ENCODE assay signal across 19 cellular contexts in genomic region chr2:174570325-174570958, GRCh38. TPM values are rescaled to one million over a fixed set of nuclear protein-coding genes. Genes with fewer than 3 reads are reported as not detected.
DNase-seq lines count a peak whose midpoint lies in the region; ATAC-seq, FAIRE-seq and TF ChIP-seq lines count a peak whose summit lies in the region.
"Had no signal": no experiment of that assay in that cellular context is flagged by ENCODE, and none has a peak within 500 bp of the region (broad histone marks: within the 10 kb centered on the region; RNA-seq: fewer than 3 reads in every experiment).

No MANE protein-coding gene starts in this region.

- no peaks in the 10 kb centered on the region for H3K27me3 ChIP-seq in CD8-positive, alpha-beta T cell (ENCODE audit: insufficient read depth, low read length)
- H3K27me3 ChIP-seq: adrenal gland, esophagus muscularis mucosa, thyroid gland had no signal

- POLR2A ChIA-PET in A549 (lab: Yijun Ruan, JAX) (no interaction called here), HEK293T (lab: Yijun Ruan, JAX) (no interaction called here)
- POLR2A ChIA-PET in CD8-positive, alpha-beta T cell (lab: Charles Lee), result interaction anchor here (1.0 kb wide), 1 partner anchor 36 kb away, joined by 3 read pairs; no protein-coding TSS in a partner anchor

- intact Hi-C loops in CD8-positive, alpha-beta T cell (cut with DNase I, micrococcal nuclease), result loop anchor here in 1 of 2 experiments (2.0 kb wide), 1 partner anchor 16 kb away; no protein-coding TSS in a partner anchor

- no peak overlapping the region for H3K4me3 Mint-ChIP-seq in CD8-positive, alpha-beta T cell
- H3K4me3 Mint-ChIP-seq in activated naive CD8-positive, alpha-beta T cell treated with anti-CD3 and anti-CD28 coated beads for 36 hours, result no peak overlapping the region
- H3K4me3 Mint-ChIP-seq in naive B cell (no peak overlapping the region), nephron progenitor cell (no peak overlapping the region)
- H3K4me3 Mint-ChIP-seq: mesothelial cell of epicardium had no signal

- DNase-seq in A549 (ENCODE audit: low read depth in 1 of 2, low spot score in 1 of 2) (no peak), naive B cell (no peak), foreskin melanocyte (no peak), nephron progenitor cell (no peak), HEK293T (ENCODE audit: extremely low spot score) (no peak)
- DNase-seq in CD8-positive, alpha-beta T cell, result no peak
- DNase-seq in activated naive CD8-positive, alpha-beta T cell treated with anti-CD3 and anti-CD28 coated beads for 36 hours, result no peak
- DNase-seq: activated CD4-positive, alpha-beta T cell treated with anti-CD3 and anti-CD28 coated beads for 48 hours; adrenal gland; NCI-H1092 treated with DMSO at 0.1 percent for 48 hours; NCI-H2081; NCI-H510A; NK-92 treated with Interleukin-12 subunit alpha and Interleukin-12 subunit beta, amount 100 ng/mL, for 24 hours; retina; SK-N-SH; thyroid gland had no signal

- peaks cover 63% of the 10 kb centered on the region for H3K4me1 Mint-ChIP-seq in CD8-positive, alpha-beta T cell (ENCODE audit: low read depth)
- peaks cover 69% of the 10 kb centered on the region for H3K4me1 Mint-ChIP-seq in activated naive CD8-positive, alpha-beta T cell treated with anti-CD3 and anti-CD28 coated beads for 36 hours
- H3K4me1 Mint-ChIP-seq in naive B cell (peaks cover 6 to 25% (median 16%) of the 10 kb centered on the region in 3 donors), nephron progenitor cell (peaks cover 6% of the 10 kb centered on the region)
- H3K4me1 Mint-ChIP-seq: mesothelial cell of epicardium had no signal

- TF ChIP-seq EP300 in A549 (IDR thresholded peaks at IDR 0.05), result no peak

- peaks cover 4% of the 10 kb centered on the region; the same call in 1 of the 3 replicates for H3K4me1 ChIP-seq in A549
- H3K4me1 ChIP-seq in CD8-positive, alpha-beta T cell (ENCODE audit: insufficient read depth, low read length), result peaks cover 39% of the 10 kb centered on the region
- H3K4me1 ChIP-seq: adrenal gland had no signal

- CTCF ChIA-PET in A549 (lab: Yijun Ruan, JAX) (interaction anchor here (2.2 kb wide), 1 partner anchor 117 kb away, joined by 10 read pairs; no protein-coding TSS in a partner anchor), HEK293T (lab: Yijun Ruan, JAX) (interaction anchor here (0.6 kb wide), 1 partner anchor 785 kb away, joined by 3 read pairs; no protein-coding TSS in a partner anchor)
- CTCF ChIA-PET in CD8-positive, alpha-beta T cell (lab: Charles Lee), result interaction anchor here (0.6 to 16.6 kb wide), 7 partner anchors 8 to 116 kb away, joined by 3 to 289 read pairs (median 5); partner anchors contain the start of genes GPR155 and WIPF1

- H3K9me3 Mint-ChIP-seq in CD8-positive, alpha-beta T cell, result no peaks in the 10 kb centered on the region
- H3K9me3 Mint-ChIP-seq in activated naive CD8-positive, alpha-beta T cell treated with anti-CD3 and anti-CD28 coated beads for 36 hours, result no peaks in the 10 kb centered on the region
- H3K9me3 Mint-ChIP-seq in naive B cell (no peaks in the 10 kb centered on the region), nephron progenitor cell (no peaks in the 10 kb centered on the region)
- H3K9me3 Mint-ChIP-seq: mesothelial cell of epicardium had no signal

- H3K4me2 ChIP-seq in A549, result no peak overlapping the region
- H3K4me2 ChIP-seq: SK-N-SH had no signal

- TF ChIP-seq CTCF in A549 (IDR thresholded peaks at IDR 0.05), result no peak
- no peak for TF ChIP-seq CTCF in CD8-positive, alpha-beta T cell (IDR thresholded peaks at IDR 0.05)
- no peak for TF ChIP-seq CTCF in nephron progenitor cell (IDR thresholded peaks at IDR 0.05)

- peak overlapping the region; percentile 45 for H3K27ac Mint-ChIP-seq in CD8-positive, alpha-beta T cell
- peak overlapping the region; percentile 68 for H3K27ac Mint-ChIP-seq in activated naive CD8-positive, alpha-beta T cell treated with anti-CD3 and anti-CD28 coated beads for 36 hours
- H3K27ac Mint-ChIP-seq in naive B cell (peak overlapping the region in 4 of 6 donors; percentile 32 to 66 (median 36)), nephron progenitor cell (no peak overlapping the region)
- H3K27ac Mint-ChIP-seq: mesothelial cell of epicardium had no signal

- no peak for FAIRE-seq in A549 (lab: Jason Lieb, UNC)
- FAIRE-seq: GM18507 had no signal

- H3K9me3 ChIP-seq in A549, result no peaks in the 10 kb centered on the region
- no peaks in the 10 kb centered on the region for H3K9me3 ChIP-seq in CD8-positive, alpha-beta T cell (ENCODE audit: low read length)
- H3K9me3 ChIP-seq: adrenal gland, esophagus muscularis mucosa, SK-N-SH, thyroid gland had no signal

- no peak overlapping the region for H3K4me3 ChIP-seq in A549
- no peak overlapping the region for H3K4me3 ChIP-seq in CD8-positive, alpha-beta T cell (ENCODE audit: low read depth, low read length)
- H3K4me3 ChIP-seq: adrenal gland, esophagus muscularis mucosa, thyroid gland had no signal

- H3K36me3 ChIP-seq in CD8-positive, alpha-beta T cell (ENCODE audit: insufficient read depth, low read length), result peaks cover 87% of the 10 kb centered on the region

- no peaks in the 10 kb centered on the region for H3K27me3 Mint-ChIP-seq in CD8-positive, alpha-beta T cell (ENCODE audit: low read depth)
- no peaks in the 10 kb centered on the region for H3K27me3 Mint-ChIP-seq in activated naive CD8-positive, alpha-beta T cell treated with anti-CD3 and anti-CD28 coated beads for 36 hours
- H3K27me3 Mint-ChIP-seq in naive B cell (no peaks in the 10 kb centered on the region), nephron progenitor cell (ENCODE audit: low read depth, poor library complexity) (no peaks in the 10 kb centered on the region)

- no peak overlapping the region for H3K27ac ChIP-seq in A549
- H3K27ac ChIP-seq in CD8-positive, alpha-beta T cell (ENCODE audit: low read depth, low read length), result peak overlapping the region; percentile 4
- H3K27ac ChIP-seq: adrenal gland, esophagus muscularis mucosa, thyroid gland had no signal

- WGBS in A549 (ENCODE audit: missing lambda C conversion rate), result 84% methylated on average over 8 of the region's 8 CpGs

- TF ChIP-seq POLR2A in A549 (IDR thresholded peaks at IDR 0.05; ENCODE audit: low read length), result no peak

- TF ChIP-seq RAD21 in A549 (conservative IDR thresholded peaks at IDR 0.05 in 1 of 2, IDR thresholded peaks at IDR 0.05 in 1 of 2), result no peak

- ATAC-seq in A549 (no peak), naive B cell (ENCODE audit: low read depth in 2 of 2) (no peak)
- ATAC-seq in CD8-positive, alpha-beta T cell, result no peak

- peaks cover 92% of the 10 kb centered on the region for H3K36me3 Mint-ChIP-seq in CD8-positive, alpha-beta T cell
- H3K36me3 Mint-ChIP-seq in activated naive CD8-positive, alpha-beta T cell treated with anti-CD3 and anti-CD28 coated beads for 36 hours, result peaks cover 69% of the 10 kb centered on the region
- H3K36me3 Mint-ChIP-seq in naive B cell, result peaks cover 28 to 34% of the 10 kb centered on the region in 2 donors
- H3K36me3 Mint-ChIP-seq in nephron progenitor cell (ENCODE audit: low read depth), result peaks cover 71% of the 10 kb centered on the region

TF ChIP-seq in A549, 52 proteins besides CTCF, POLR2A, EP300 and RAD21:
- TF ChIP-seq MAFK (IDR thresholded peaks at IDR 0.05; ENCODE audit: partially characterized antibody), result peak; percentile 91
- no peak for TF ChIP-seq JUN (IDR thresholded peaks at IDR 0.05)
- peak; percentile 22; the same call in 1 of the 2 replicates for TF ChIP-seq NFE2L2 (conservative IDR thresholded peaks at IDR 0.05; ENCODE audit: low read length)
- TF ChIP-seq HOXB13 (CRISPR knock-in tag; IDR thresholded peaks at IDR 0.05; ENCODE audit: low read depth), result no peak

TF ChIP-seq in HEK293T, 16 proteins besides CTCF, POLR2A, EP300 and RAD21:
- TF ChIP-seq FOXK2 (IDR thresholded peaks at IDR 0.05) (no peak), ZNF384 (IDR thresholded peaks at IDR 0.05) (no peak), HDGF (IDR thresholded peaks at IDR 0.05; ENCODE audit: borderline replicate concordance) (no peak), BHLHE40 (IDR thresholded peaks at IDR 0.05; ENCODE audit: borderline replicate concordance) (no peak), L3MBTL2 (conservative IDR thresholded peaks at IDR 0.05) (no peak), FOXA1 (IDR thresholded peaks at IDR 0.05) (no peak), ELF4 (IDR thresholded peaks at IDR 0.05) (no peak), ARNT (IDR thresholded peaks at IDR 0.05) (no peak), LEF1 (IDR thresholded peaks at IDR 0.05; ENCODE audit: borderline replicate concordance) (no peak), SP1 (IDR thresholded peaks at IDR 0.05) (no peak), CTBP1 (IDR thresholded peaks at IDR 0.05; ENCODE audit: borderline replicate concordance) (no peak), SUZ12 (IDR thresholded peaks at IDR 0.05) (no peak), FOXM1 (IDR thresholded peaks at IDR 0.05; ENCODE audit: borderline replicate concordance) (no peak), PKNOX1 (IDR thresholded peaks at IDR 0.05) (no peak), TARDBP (IDR thresholded peaks at IDR 0.05) (no peak)
TF ChIP-seq in HEK293T: peak in this region for 0.

RNA-seq across cellular contexts. Expression of gene WIPF1, which starts 27.2 kb away (rescaled TPM):
- polyA plus RNA-seq in A549 (2011; rRNA removed) (18.4 and 20.1 TPM in 2 replicates), A549 (2017; fragmentation: RNase III; extraction: RNeasy Plus Mini Kit Qiagen cat#74134 plus additional on column Dnase treatment) (13.2 to 16.4 TPM (median 16.0 TPM) in 3 replicates), naive B cell (ENCODE audit: low read depth in 6 of 6) (100 to 1,000 TPM in 1 of 6 donors, 10 to 100 TPM in 5; 67.8 to 119 (median 95.5) TPM)
- 10.5 and 14.0 TPM in 2 replicates for polyA plus RNA-seq in A549 (2012; cell fraction: cytosol; rRNA removed)
- polyA plus RNA-seq in A549 (2012; cell fraction: nucleus; rRNA removed), result 9.9 and 11.3 TPM in 2 replicates
- polyA minus RNA-seq in A549 (2011; rRNA and poly(A)+ RNA removed), result 12.0 and 17.0 TPM in 2 replicates
- total RNA-seq in CD8-positive, alpha-beta T cell, result 100 to 1,000 TPM; 275 to 282 TPM
- 100 to 1,000 TPM; 384 to 391 TPM for total RNA-seq in activated naive CD8-positive, alpha-beta T cell treated with anti-CD3 and anti-CD28 coated beads for 36 hours
